Comparison of ENCODE assay signal across 8 cellular contexts in genomic region chr9:122213589-122214413, GRCh38. TPM values are rescaled to one million over a fixed set of nuclear protein-coding genes. Genes with fewer than 3 reads are reported as not detected.
DNase-seq lines count a peak whose midpoint lies in the region; ATAC-seq and TF ChIP-seq lines count a peak whose summit lies in the region.

No MANE protein-coding gene starts in this region.

- no peak overlapping the region for H3K27ac Mint-ChIP-seq in CD8-positive, alpha-beta T cell
- no peak overlapping the region for H3K27ac Mint-ChIP-seq in activated CD4-positive, alpha-beta T cell treated with anti-CD3 and anti-CD28 coated beads, Interleukin-2, amount 10 ng/mL, durations not matched to agents 24 days and 14 days

- H3K27me3 ChIP-seq in CD8-positive, alpha-beta T cell (ENCODE audit: insufficient read depth, low read length) = peaks cover 22% of the 10 kb centered on the region
- H3K27me3 ChIP-seq in HCT116 (ENCODE audit: insufficient read depth, low read length) (no peaks in the 10 kb centered on the region), neural cell (ENCODE audit: insufficient read depth, low read depth, low read length) (peaks cover 88% of the 10 kb centered on the region), tibial artery (peaks cover 8 to 90% of the 10 kb centered on the region in 2 donors)

- no peak for TF ChIP-seq EP300 in neural cell (conservative IDR thresholded peaks at IDR 0.05; ENCODE audit: poor library complexity, severe bottlenecking)

- H3K4me3 Mint-ChIP-seq in CD8-positive, alpha-beta T cell = peak overlapping the region; percentile 55
- H3K4me3 Mint-ChIP-seq in activated CD4-positive, alpha-beta T cell treated with anti-CD3 and anti-CD28 coated beads, Interleukin-2, amount 10 ng/mL, durations not matched to agents 24 days and 14 days = peak overlapping the region; percentile 60

- H3K9me2 ChIP-seq in HCT116 (ENCODE audit: insufficient read depth) (no peaks in the 10 kb centered on the region), neural cell (ENCODE audit: insufficient read depth, low read length) (no peaks in the 10 kb centered on the region)

- H3K9me3 ChIP-seq in CD8-positive, alpha-beta T cell (ENCODE audit: low read length) = no peaks in the 10 kb centered on the region
- no peaks in the 10 kb centered on the region for H3K9me3 ChIP-seq in HCT116 (ENCODE audit: control insufficient read depth in 1 of 2, insufficient read depth in 1 of 2, low read depth in 1 of 2, low read length in 2 of 2)
- H3K9me3 ChIP-seq in neural cell (ENCODE audit: low read length) = no peaks in the 10 kb centered on the region
- no peaks in the 10 kb centered on the region for H3K9me3 ChIP-seq in tibial artery

- RAD21 ChIA-PET in HCT116 (lab: Charles Lee; ENCODE audit: low non-redundant PET in 1 of 2, low total read pairs in 2 of 2, uncharacterized antibody in 2 of 2, unreplicated experiment in 2 of 2) = interaction anchor here in 1 of 2 experiments (1.1 kb wide), 1 partner anchor 137 kb away, joined by 3 read pairs; no protein-coding TSS in a partner anchor

- H4K20me1 ChIP-seq in HCT116 (ENCODE audit: insufficient read depth) (no peaks in the 10 kb centered on the region), neural cell (ENCODE audit: insufficient read depth) (no peaks in the 10 kb centered on the region)

- peak overlapping the region; percentile 41; the same call in 1 of the 2 replicates for H3K9ac ChIP-seq in HCT116 (ENCODE audit: low read length)
- no peak overlapping the region for H3K9ac ChIP-seq in neural cell (ENCODE audit: low read length)

- peaks cover 66% of the 10 kb centered on the region for H3K27me3 Mint-ChIP-seq in CD8-positive, alpha-beta T cell (ENCODE audit: low read depth)
- peaks cover 68% of the 10 kb centered on the region for H3K27me3 Mint-ChIP-seq in activated CD4-positive, alpha-beta T cell treated with anti-CD3 and anti-CD28 coated beads, Interleukin-2, amount 10 ng/mL, durations not matched to agents 24 days and 14 days

- TF ChIP-seq POLR2A in HCT116 (IDR thresholded peaks at IDR 0.05; ENCODE audit: borderline replicate concordance, extremely low read depth, insufficient read depth, insufficient read length) = no peak

- no peak for TF ChIP-seq CTCF in CD8-positive, alpha-beta T cell (IDR thresholded peaks at IDR 0.05)
- TF ChIP-seq CTCF in HCT116 (IDR thresholded peaks at IDR 0.05 in 2 of 3, conservative IDR thresholded peaks at IDR 0.05 in 1 of 3; ENCODE audit: borderline replicate concordance in 1 of 3, insufficient read depth in 1 of 3, low read depth in 2 of 3, low read length in 2 of 3) (peak in 2 of 3 experiments; percentile 22 to 31; a peak in 2 of 6 replicates), epithelial cell of esophagus (IDR thresholded peaks at IDR 0.05; ENCODE audit: insufficient read depth, low read depth, low read length, missing control alignments) (no peak), neural cell (IDR thresholded peaks at IDR 0.05; ENCODE audit: poor library complexity, severe bottlenecking) (peak; percentile 37), tibial artery (IDR thresholded peaks at IDR 0.05) (no peak)

- POLR2A ChIA-PET in CD8-positive, alpha-beta T cell (lab: Charles Lee) = no interaction called here
- POLR2A ChIA-PET in HCT116 (lab: Charles Lee) = interaction anchor here (0.7 kb wide), 1 partner anchor 478 kb away, joined by 3 read pairs; no protein-coding TSS in a partner anchor

- DNase-seq in CD8-positive, alpha-beta T cell = peak in 5 of 7 experiments; percentile 18 to 58 (median 32)
- DNase-seq in HCT116 (ENCODE audit: low read depth, low spot score) (peak; percentile 57), NCI-H2107 (lab: John Stamatoyannopoulos, UW) (peak; percentile 46), epithelial cell of esophagus (ENCODE audit: low read depth) (peak; percentile 87), tibial artery (no peak), foreskin melanocyte (no peak)
- DNase-seq in activated CD4-positive, alpha-beta T cell treated with anti-CD3 and anti-CD28 coated beads, Interleukin-2, amount 10 ng/mL, durations not matched to agents 24 days and 14 days = peak; percentile 91

- peak overlapping the region; percentile 35 for H3K4me3 ChIP-seq in CD8-positive, alpha-beta T cell (ENCODE audit: low read depth, low read length)
- H3K4me3 ChIP-seq in HCT116 (replicated peaks in 1 of 2; ENCODE audit: low read depth in 1 of 2, low read length in 2 of 2) = peak overlapping the region; percentile 39 to 62
- peak overlapping the region; percentile 34 for H3K4me3 ChIP-seq in epithelial cell of esophagus (ENCODE audit: low read length)
- H3K4me3 ChIP-seq in neural cell (ENCODE audit: low read length) = peak overlapping the region; percentile 71
- peak overlapping the region; percentile 20 to 43 for H3K4me3 ChIP-seq in tibial artery

- H3K4me2 ChIP-seq in HCT116 (ENCODE audit: low read length) (peak overlapping the region; percentile 96), neural cell (ENCODE audit: low read length) (peak overlapping the region; percentile 25)

- CTCF ChIA-PET in CD8-positive, alpha-beta T cell (lab: Charles Lee) = no interaction called here
- CTCF ChIA-PET in HCT116 (lab: Charles Lee) = interaction anchor here (0.7 kb wide), 1 partner anchor 69 kb away, joined by 3 read pairs; no protein-coding TSS in a partner anchor

- H3K4me1 Mint-ChIP-seq in CD8-positive, alpha-beta T cell (ENCODE audit: low read depth) = peaks cover 21% of the 10 kb centered on the region
- H3K4me1 Mint-ChIP-seq in activated CD4-positive, alpha-beta T cell treated with anti-CD3 and anti-CD28 coated beads, Interleukin-2, amount 10 ng/mL, durations not matched to agents 24 days and 14 days = peaks cover 14% of the 10 kb centered on the region

- no peaks in the 10 kb centered on the region for H3K36me3 Mint-ChIP-seq in CD8-positive, alpha-beta T cell
- no peaks in the 10 kb centered on the region for H3K36me3 Mint-ChIP-seq in activated CD4-positive, alpha-beta T cell treated with anti-CD3 and anti-CD28 coated beads, Interleukin-2, amount 10 ng/mL, durations not matched to agents 24 days and 14 days (ENCODE audit: low read depth)

- H3K36me3 ChIP-seq in CD8-positive, alpha-beta T cell (ENCODE audit: insufficient read depth, low read length) = no peaks in the 10 kb centered on the region
- H3K36me3 ChIP-seq in HCT116 (ENCODE audit: control insufficient read depth in 1 of 2, insufficient read depth in 2 of 2, low read length in 2 of 2) = no peaks in the 10 kb centered on the region
- H3K36me3 ChIP-seq in neural cell (ENCODE audit: insufficient read depth, low read length) = no peaks in the 10 kb centered on the region
- no peaks in the 10 kb centered on the region for H3K36me3 ChIP-seq in tibial artery

- no peak overlapping the region for H3K27ac ChIP-seq in CD8-positive, alpha-beta T cell (ENCODE audit: low read depth, low read length)
- H3K27ac ChIP-seq in HCT116 (ENCODE audit: low read depth, low read length) (no peak overlapping the region; the same call in 1 of the 2 replicates), neural cell (ENCODE audit: low read length) (no peak overlapping the region), tibial artery (no peak overlapping the region)

- H3K4me1 ChIP-seq in CD8-positive, alpha-beta T cell (ENCODE audit: insufficient read depth, low read length) = peaks cover 21% of the 10 kb centered on the region
- H3K4me1 ChIP-seq in HCT116 (ENCODE audit: control insufficient read depth in 1 of 2, insufficient read depth in 2 of 2, low read length in 2 of 2) (peaks cover 3 to 23% of the 10 kb centered on the region in 2 experiments; a peak in 3 of 4 replicates), tibial artery (peaks cover 0 to 29% (median 13%) of the 10 kb centered on the region in 4 donors)

- H3K9me3 Mint-ChIP-seq in CD8-positive, alpha-beta T cell = no peaks in the 10 kb centered on the region
- no peaks in the 10 kb centered on the region for H3K9me3 Mint-ChIP-seq in activated CD4-positive, alpha-beta T cell treated with anti-CD3 and anti-CD28 coated beads, Interleukin-2, amount 10 ng/mL, durations not matched to agents 24 days and 14 days

- TF ChIP-seq RAD21 in HCT116 (IDR thresholded peaks at IDR 0.05; ENCODE audit: low read depth) = no peak
- no peak for TF ChIP-seq RAD21 in neural cell (conservative IDR thresholded peaks at IDR 0.05)

- ATAC-seq in CD8-positive, alpha-beta T cell = peak; percentile 82
- ATAC-seq in HCT116 = peak; percentile 97

- H2AFZ ChIP-seq in HCT116 (ENCODE audit: low read depth, low read length, poor library complexity, severe bottlenecking) = peak overlapping the region; percentile 90
- H2AFZ ChIP-seq in neural cell (ENCODE audit: low read depth, low read length) = peak overlapping the region; percentile 40

- H3F3A ChIP-seq in neural cell (ENCODE audit: insufficient read depth, low read length, poor library complexity, severe bottlenecking) = no peaks in the 10 kb centered on the region

- H3K79me2 ChIP-seq in HCT116 (ENCODE audit: insufficient read depth, low read length) = no peaks in the 10 kb centered on the region
- no peaks in the 10 kb centered on the region for H3K79me2 ChIP-seq in neural cell (replicated peaks; ENCODE audit: insufficient read depth, low read length)

- intact Hi-C loops in CD8-positive, alpha-beta T cell (cut with DNase I, micrococcal nuclease) = no loop called here
- intact Hi-C loops in HCT116 (cut with micrococcal nuclease) = no loop called here
- intact Hi-C loops in activated CD4-positive, alpha-beta T cell treated with anti-CD3 and anti-CD28 coated beads, Interleukin-2, amount 10 ng/mL, durations not matched to agents 24 days and 14 days (cut with micrococcal nuclease) = loop anchor here (5.0 to 10.0 kb wide), 2 partner anchors 56 to 131 kb away; partner anchors contain the start of genes MORN5 and NDUFA8
- intact Hi-C loops in tibial artery (cut with DNase I; ENCODE audit: low total_unique reads) = no loop called here

- no TSS peak for BruUV-seq in HCT116 (replicated peaks; lab: Mats Ljungman, UMichigan)

RNA-seq across cellular contexts. Expression of gene LHX6, which starts 15.0 kb away (rescaled TPM):
- total RNA-seq in CD8-positive, alpha-beta T cell = not detected
- total RNA-seq in HCT116 (2021; ENCODE audit: unreplicated experiment) = 4.1 TPM
- polyA plus RNA-seq in HCT116 (2012) = 2.1 and 3.5 TPM in 2 replicates
- not detected in 2 replicates for total RNA-seq in activated CD4-positive, alpha-beta T cell treated with anti-CD3 and anti-CD28 coated beads, Interleukin-2, amount 10 ng/mL, durations not matched to agents 24 days and 14 days
- 0.14 and 0.26 TPM in 2 replicates for polyA plus RNA-seq in neural cell
- 0.24 and 1.0 TPM in 2 replicates for polyA minus RNA-seq in neural cell

RNA-seq across cellular contexts. Expression of gene RBM18, which starts 50.8 kb away (rescaled TPM):
- total RNA-seq in CD8-positive, alpha-beta T cell = 10 to 100 TPM; 34.0 to 38.9 TPM
- total RNA-seq in HCT116 (2021; ENCODE audit: unreplicated experiment) = 32.5 TPM
- polyA plus RNA-seq in HCT116 (2012) = 15.7 and 16.6 TPM in 2 replicates
- 24.9 and 25.7 TPM in 2 replicates for total RNA-seq in activated CD4-positive, alpha-beta T cell treated with anti-CD3 and anti-CD28 coated beads, Interleukin-2, amount 10 ng/mL, durations not matched to agents 24 days and 14 days
- polyA plus RNA-seq in neural cell = 40.8 and 48.8 TPM in 2 replicates
- polyA minus RNA-seq in neural cell = 39.4 and 41.1 TPM in 2 replicates

RNA-seq across cellular contexts. Expression of gene MRRF, which starts 50.9 kb away (rescaled TPM):
- 10 to 100 TPM; 22.9 to 23.2 TPM for total RNA-seq in CD8-positive, alpha-beta T cell
- 88.6 TPM for total RNA-seq in HCT116 (2021; ENCODE audit: unreplicated experiment)
- polyA plus RNA-seq in HCT116 (2012) = 57.7 and 79.3 TPM in 2 replicates
- 68.8 and 73.1 TPM in 2 replicates for total RNA-seq in activated CD4-positive, alpha-beta T cell treated with anti-CD3 and anti-CD28 coated beads, Interleukin-2, amount 10 ng/mL, durations not matched to agents 24 days and 14 days
- polyA plus RNA-seq in neural cell = 40.7 and 46.9 TPM in 2 replicates
- polyA minus RNA-seq in neural cell = 26.5 and 27.2 TPM in 2 replicates

RNA-seq across cellular contexts. Expression of gene MORN5, which starts 54.1 kb away (rescaled TPM):
- not detected for total RNA-seq in CD8-positive, alpha-beta T cell
- total RNA-seq in HCT116 (2021; ENCODE audit: unreplicated experiment) = not detected
- 0.88 TPM in 1 of 2 replicates, not detected in the other for polyA plus RNA-seq in HCT116 (2012)
- total RNA-seq in activated CD4-positive, alpha-beta T cell treated with anti-CD3 and anti-CD28 coated beads, Interleukin-2, amount 10 ng/mL, durations not matched to agents 24 days and 14 days = not detected in 2 replicates
- 1.1 TPM in 1 of 2 replicates, not detected in the other for polyA plus RNA-seq in neural cell
- not detected in 2 replicates for polyA minus RNA-seq in neural cell

RNA-seq across cellular contexts. Expression of gene NDUFA8, which starts 54.2 kb away (rescaled TPM):
- 1 to 10 TPM; 5.7 to 7.0 TPM for total RNA-seq in CD8-positive, alpha-beta T cell
- 84.5 TPM for total RNA-seq in HCT116 (2021; ENCODE audit: unreplicated experiment)
- 94.5 and 120 TPM in 2 replicates for polyA plus RNA-seq in HCT116 (2012)
- 50.4 and 51.9 TPM in 2 replicates for total RNA-seq in activated CD4-positive, alpha-beta T cell treated with anti-CD3 and anti-CD28 coated beads, Interleukin-2, amount 10 ng/mL, durations not matched to agents 24 days and 14 days
- polyA plus RNA-seq in neural cell = 65.0 and 73.1 TPM in 2 replicates
- polyA minus RNA-seq in neural cell = 27.0 and 37.6 TPM in 2 replicates

Comparison
In these comparisons a context has a peak if more than half of its experiments do, and no peak if none do; other contexts are left out.
1. DNase-seq: peak in CD8-positive, alpha-beta T cell (5 of 7), HCT116 (single experiment), NCI-H2107 (single experiment), activated CD4-positive, alpha-beta T cell treated with anti-CD3 and anti-CD28 coated beads, Interleukin-2, amount 10 ng/mL, durations not matched to agents 24 days and 14 days (single experiment) and epithelial cell of esophagus (single experiment); none in tibial artery (0 of 2) and foreskin melanocyte (single experiment).
2. CTCF ChIP-seq: peak in HCT116 (2 of 3) and neural cell (single experiment); none in CD8-positive, alpha-beta T cell (single experiment), epithelial cell of esophagus (single experiment) and tibial artery (0 of 2).
3. Peak in every context shown above with its lines, with median percentiles within 50 percentile points of each other: H3K4me3 ChIP-seq.